1 cellular context compared by ENCODE assay signal in the genomic region with DNA sequence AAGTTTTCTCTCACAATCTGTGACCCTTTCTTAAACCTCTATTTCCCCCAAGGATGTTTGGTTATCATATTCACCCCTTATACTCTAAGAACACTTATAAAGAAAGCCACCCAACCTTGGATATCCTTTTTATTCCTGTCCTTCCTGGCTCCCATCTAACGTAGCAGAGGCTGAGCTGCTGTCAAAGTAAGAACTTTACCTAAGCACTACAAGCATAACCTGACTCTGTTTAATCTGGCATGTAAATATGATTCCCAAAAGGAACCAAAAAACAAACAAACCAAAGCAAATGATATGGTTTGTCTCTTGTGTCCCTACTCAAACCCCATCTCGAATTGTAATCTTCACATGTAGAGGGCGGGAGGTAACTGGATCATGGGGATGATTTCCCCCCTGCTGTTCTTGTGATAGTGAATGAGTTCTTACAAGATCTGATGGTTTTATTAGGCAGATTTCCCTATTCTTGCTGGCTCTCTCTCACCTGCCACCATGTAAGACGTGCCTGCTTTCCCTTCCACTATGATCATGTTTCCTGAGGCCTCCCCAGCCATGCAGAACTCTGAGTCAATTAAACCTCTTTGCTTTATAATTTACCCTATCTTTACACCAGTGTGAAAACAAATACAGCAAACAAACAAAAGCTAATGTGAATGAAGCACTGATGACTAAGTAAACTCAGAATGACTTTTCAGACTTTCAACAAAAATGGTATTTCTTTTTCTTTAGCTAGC.
TF ChIP-seq lines count a peak whose summit lies in the region.

No MANE protein-coding gene starts in this region.

TF ChIP-seq in GM23338, 12 proteins besides CTCF, POLR2A, EP300 and RAD21 (continued from another document):
- TF ChIP-seq, protein P1, sequence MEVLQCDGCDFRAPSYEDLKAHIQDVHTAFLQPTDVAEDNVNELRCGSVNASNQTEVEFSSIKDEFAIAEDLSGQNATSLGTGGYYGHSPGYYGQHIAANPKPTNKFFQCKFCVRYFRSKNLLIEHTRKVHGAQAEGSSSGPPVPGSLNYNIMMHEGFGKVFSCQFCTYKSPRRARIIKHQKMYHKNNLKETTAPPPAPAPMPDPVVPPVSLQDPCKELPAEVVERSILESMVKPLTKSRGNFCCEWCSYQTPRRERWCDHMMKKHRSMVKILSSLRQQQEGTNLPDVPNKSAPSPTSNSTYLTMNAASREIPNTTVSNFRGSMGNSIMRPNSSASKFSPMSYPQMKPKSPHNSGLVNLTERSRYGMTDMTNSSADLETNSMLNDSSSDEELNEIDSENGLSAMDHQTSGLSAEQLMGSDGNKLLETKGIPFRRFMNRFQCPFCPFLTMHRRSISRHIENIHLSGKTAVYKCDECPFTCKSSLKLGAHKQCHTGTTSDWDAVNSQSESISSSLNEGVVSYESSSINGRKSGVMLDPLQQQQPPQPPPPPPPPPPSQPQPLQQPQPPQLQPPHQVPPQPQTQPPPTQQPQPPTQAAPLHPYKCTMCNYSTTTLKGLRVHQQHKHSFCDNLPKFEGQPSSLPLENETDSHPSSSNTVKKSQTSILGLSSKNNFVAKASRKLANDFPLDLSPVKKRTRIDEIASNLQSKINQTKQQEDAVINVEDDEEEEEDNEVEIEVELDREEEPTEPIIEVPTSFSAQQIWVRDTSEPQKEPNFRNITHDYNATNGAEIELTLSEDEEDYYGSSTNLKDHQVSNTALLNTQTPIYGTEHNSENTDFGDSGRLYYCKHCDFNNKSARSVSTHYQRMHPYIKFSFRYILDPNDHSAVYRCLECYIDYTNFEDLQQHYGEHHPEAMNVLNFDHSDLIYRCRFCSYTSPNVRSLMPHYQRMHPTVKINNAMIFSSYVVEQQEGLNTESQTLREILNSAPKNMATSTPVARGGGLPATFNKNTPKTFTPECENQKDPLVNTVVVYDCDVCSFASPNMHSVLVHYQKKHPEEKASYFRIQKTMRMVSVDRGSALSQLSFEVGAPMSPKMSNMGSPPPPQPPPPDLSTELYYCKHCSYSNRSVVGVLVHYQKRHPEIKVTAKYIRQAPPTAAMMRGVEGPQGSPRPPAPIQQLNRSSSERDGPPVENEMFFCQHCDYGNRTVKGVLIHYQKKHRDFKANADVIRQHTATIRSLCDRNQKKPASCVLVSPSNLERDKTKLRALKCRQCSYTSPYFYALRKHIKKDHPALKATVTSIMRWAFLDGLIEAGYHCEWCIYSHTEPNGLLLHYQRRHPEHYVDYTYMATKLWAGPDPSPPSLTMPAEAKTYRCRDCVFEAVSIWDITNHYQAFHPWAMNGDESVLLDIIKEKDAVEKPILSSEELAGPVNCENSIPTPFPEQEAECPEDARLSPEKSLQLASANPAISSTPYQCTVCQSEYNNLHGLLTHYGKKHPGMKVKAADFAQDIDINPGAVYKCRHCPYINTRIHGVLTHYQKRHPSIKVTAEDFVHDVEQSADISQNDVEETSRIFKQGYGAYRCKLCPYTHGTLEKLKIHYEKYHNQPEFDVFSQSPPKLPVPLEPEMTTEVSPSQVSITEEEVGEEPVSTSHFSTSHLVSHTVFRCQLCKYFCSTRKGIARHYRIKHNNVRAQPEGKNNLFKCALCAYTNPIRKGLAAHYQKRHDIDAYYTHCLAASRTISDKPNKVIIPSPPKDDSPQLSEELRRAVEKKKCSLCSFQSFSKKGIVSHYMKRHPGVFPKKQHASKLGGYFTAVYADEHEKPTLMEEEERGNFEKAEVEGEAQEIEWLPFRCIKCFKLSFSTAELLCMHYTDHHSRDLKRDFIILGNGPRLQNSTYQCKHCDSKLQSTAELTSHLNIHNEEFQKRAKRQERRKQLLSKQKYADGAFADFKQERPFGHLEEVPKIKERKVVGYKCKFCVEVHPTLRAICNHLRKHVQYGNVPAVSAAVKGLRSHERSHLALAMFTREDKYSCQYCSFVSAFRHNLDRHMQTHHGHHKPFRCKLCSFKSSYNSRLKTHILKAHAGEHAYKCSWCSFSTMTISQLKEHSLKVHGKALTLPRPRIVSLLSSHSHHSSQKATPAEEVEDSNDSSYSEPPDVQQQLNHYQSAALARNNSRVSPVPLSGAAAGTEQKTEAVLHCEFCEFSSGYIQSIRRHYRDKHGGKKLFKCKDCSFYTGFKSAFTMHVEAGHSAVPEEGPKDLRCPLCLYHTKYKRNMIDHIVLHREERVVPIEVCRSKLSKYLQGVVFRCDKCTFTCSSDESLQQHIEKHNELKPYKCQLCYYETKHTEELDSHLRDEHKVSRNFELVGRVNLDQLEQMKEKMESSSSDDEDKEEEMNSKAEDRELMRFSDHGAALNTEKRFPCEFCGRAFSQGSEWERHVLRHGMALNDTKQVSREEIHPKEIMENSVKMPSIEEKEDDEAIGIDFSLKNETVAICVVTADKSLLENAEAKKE (CRISPR knock-in tag; IDR thresholded peaks at IDR 0.05), result no peak
- no peak for TF ChIP-seq EZH2phosphoT487 (IDR thresholded peaks at IDR 0.05; ENCODE audit: unreplicated experiment)
